Comparison of ENCODE assay signal across 6 cellular contexts in the genomic region with DNA sequence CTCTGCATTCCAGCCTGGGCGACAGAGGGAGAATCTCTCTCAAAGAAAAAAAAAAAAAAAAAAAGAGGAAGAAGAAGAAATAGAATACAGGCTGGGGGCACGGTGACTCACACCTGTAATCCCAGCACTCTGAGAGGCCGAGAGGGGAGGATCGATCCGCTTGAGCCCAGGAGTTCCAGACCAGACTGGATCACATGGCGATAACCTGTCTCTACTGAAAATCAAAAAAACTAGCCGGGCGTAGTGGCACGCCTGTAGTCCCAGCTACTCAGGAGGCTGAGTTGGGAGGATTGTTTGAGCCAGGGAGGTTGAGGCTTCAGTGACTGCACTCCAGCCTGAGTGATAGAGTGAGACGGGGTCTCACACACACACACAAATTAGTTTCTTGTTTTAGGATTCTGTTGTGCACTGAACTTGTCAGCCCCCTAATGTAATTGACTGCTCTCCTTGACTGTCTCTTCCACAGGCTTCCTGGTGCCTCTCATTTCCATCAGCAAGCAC.
A peak's percentile ranks its signal among the peaks of the same experiment; 100 is the strongest.
DNase-seq lines count a peak whose midpoint lies in the region; ATAC-seq and TF ChIP-seq lines count a peak whose summit lies in the region.

No MANE protein-coding gene starts in this region.

- peak overlapping the region; percentile 86 for H3K4me2 ChIP-seq in DND-41 (ENCODE audit: insufficient read depth, low read length)
- H3K4me2 ChIP-seq in OCI-LY1 (ENCODE audit: low read length): peak overlapping the region; percentile 65

- H3K27me3 ChIP-seq in DND-41 (ENCODE audit: insufficient read depth, low read length, poor library complexity) (no peaks in the 10 kb centered on the region), OCI-LY1 (ENCODE audit: insufficient read depth, low read length) (no peaks in the 10 kb centered on the region)

- peak overlapping the region; percentile 93 for H3K4me3 Mint-ChIP-seq in stimulated activated naive CD8-positive, alpha-beta T cell treated with anti-CD3 and anti-CD28 coated beads, Interleukin-15, amount 100 ng/mL, for 72 hours

- TF ChIP-seq CTCF in DND-41 (IDR thresholded peaks at IDR 0.05; ENCODE audit: borderline replicate concordance, extremely low read depth, low read length, poor library complexity, severe bottlenecking) (no peak), OCI-LY1 (IDR thresholded peaks at IDR 0.05; ENCODE audit: low read length) (no peak), fibroblast of pulmonary artery (IDR thresholded peaks at IDR 0.05; ENCODE audit: low read length, missing control alignments) (no peak)

- H3K27ac ChIP-seq in DND-41 (ENCODE audit: low read length) (peak overlapping the region; percentile 92), OCI-LY1 (ENCODE audit: low read depth, low read length, poor library complexity, severe bottlenecking) (peak overlapping the region; percentile 86)

- H3K27me3 Mint-ChIP-seq in stimulated activated naive CD8-positive, alpha-beta T cell treated with anti-CD3 and anti-CD28 coated beads, Interleukin-15, amount 100 ng/mL, for 72 hours: no peaks in the 10 kb centered on the region

- no peaks in the 10 kb centered on the region for H3K9me3 Mint-ChIP-seq in stimulated activated naive CD8-positive, alpha-beta T cell treated with anti-CD3 and anti-CD28 coated beads, Interleukin-15, amount 100 ng/mL, for 72 hours

- H3K9ac ChIP-seq in DND-41 (ENCODE audit: low read depth, low read length) (peak overlapping the region; percentile 69), OCI-LY1 (ENCODE audit: low read length) (peak overlapping the region; percentile 68)

- H3K4me1 ChIP-seq in DND-41 (ENCODE audit: insufficient read depth, low read length) (peaks cover 45% of the 10 kb centered on the region), OCI-LY1 (ENCODE audit: insufficient read depth, low read length, severe bottlenecking) (peaks cover 28% of the 10 kb centered on the region)

- H3K9me3 ChIP-seq in DND-41 (ENCODE audit: insufficient read depth, low read length, severe bottlenecking) (no peaks in the 10 kb centered on the region), OCI-LY1 (ENCODE audit: low read length) (no peaks in the 10 kb centered on the region)

- no peak for DNase-seq in DND-41
- DNase-seq in fibroblast of pulmonary artery (ENCODE audit: low read depth): no peak
- no peak for DNase-seq in stimulated activated naive CD8-positive, alpha-beta T cell treated with anti-CD3 and anti-CD28 coated beads, Interleukin-15, amount 100 ng/mL, for 72 hours
- DNase-seq in NCI-H187 (lab: John Stamatoyannopoulos, UW): no peak

- peaks cover 28% of the 10 kb centered on the region for H3K36me3 ChIP-seq in DND-41 (ENCODE audit: insufficient read depth, low read length)
- peaks cover 29% of the 10 kb centered on the region for H3K36me3 ChIP-seq in OCI-LY1 (ENCODE audit: insufficient read depth, low read length)

- H3F3A ChIP-seq in OCI-LY1 (ENCODE audit: insufficient read depth, low read length): no peaks in the 10 kb centered on the region

- H4K20me1 ChIP-seq in DND-41 (ENCODE audit: insufficient read depth, low read length): peaks cover 15% of the 10 kb centered on the region
- H4K20me1 ChIP-seq in OCI-LY1 (ENCODE audit: insufficient read depth, low read length): no peaks in the 10 kb centered on the region

- H3K79me2 ChIP-seq in DND-41 (ENCODE audit: insufficient read depth, low read length) (peaks cover 28% of the 10 kb centered on the region), OCI-LY1 (ENCODE audit: insufficient read depth, low read length) (no peaks in the 10 kb centered on the region)

- peaks cover 75% of the 10 kb centered on the region for H3K4me1 Mint-ChIP-seq in stimulated activated naive CD8-positive, alpha-beta T cell treated with anti-CD3 and anti-CD28 coated beads, Interleukin-15, amount 100 ng/mL, for 72 hours

- H3K27ac Mint-ChIP-seq in stimulated activated naive CD8-positive, alpha-beta T cell treated with anti-CD3 and anti-CD28 coated beads, Interleukin-15, amount 100 ng/mL, for 72 hours: peak overlapping the region; percentile 99

- no peaks in the 10 kb centered on the region for H3K9me2 ChIP-seq in OCI-LY1 (ENCODE audit: low read depth, low read length)

- ATAC-seq in DND-41 (ENCODE audit: insufficient read depth, low read depth) (no peak), HG03439 (IDR thresholded peaks at IDR 0.05; ENCODE audit: unreplicated experiment) (no peak)
- no peak for ATAC-seq in stimulated activated naive CD8-positive, alpha-beta T cell treated with anti-CD3 and anti-CD28 coated beads, Interleukin-15, amount 100 ng/mL, for 72 hours

- peak overlapping the region; percentile 77 for H2AFZ ChIP-seq in DND-41 (ENCODE audit: low read depth, low read length)
- H2AFZ ChIP-seq in OCI-LY1 (ENCODE audit: low read length): no peak overlapping the region

- H3K4me3 ChIP-seq in DND-41 (ENCODE audit: low read depth in 1 of 2, low read length in 2 of 2): peak overlapping the region; percentile 30 to 70; a peak in 3 of 4 replicates
- peak overlapping the region; percentile 71 for H3K4me3 ChIP-seq in OCI-LY1 (ENCODE audit: low read depth, low read length, poor library complexity, severe bottlenecking)
- peak overlapping the region; percentile 86 for H3K4me3 ChIP-seq in fibroblast of pulmonary artery (replicated peaks; ENCODE audit: low read depth, low read length)
